In genomic region chr1:40665335-40666171, GRCh38 we compare ENCODE assay signal across 8 cellular contexts. TPM values are rescaled to one million over a fixed set of nuclear protein-coding genes. Genes with fewer than 3 reads are reported as not detected.
A peak's percentile ranks its signal among the peaks of the same experiment; 100 is the strongest.
DNase-seq lines count a peak whose midpoint lies in the region; ATAC-seq and TF ChIP-seq lines count a peak whose summit lies in the region.

TSS of gene RIMS3 (minus strand) at chr1:40665682. CDS start at chr1:40641925, 23,757 bp downstream.

- H3K9me3 Mint-ChIP-seq in CD8-positive, alpha-beta T cell: no peaks in the 10 kb centered on the region
- no peaks in the 10 kb centered on the region for H3K9me3 Mint-ChIP-seq in activated T-cell treated with anti-CD3 and anti-CD28 coated beads, Interleukin-2, amount 50 U/mL, for 72 hours
- H3K9me3 Mint-ChIP-seq in nephron progenitor cell: peaks cover 4% of the 10 kb centered on the region
- no peaks in the 10 kb centered on the region for H3K9me3 Mint-ChIP-seq in stimulated activated naive CD8-positive, alpha-beta T cell treated with anti-CD3 and anti-CD28 coated beads, Interleukin-15, Interleukin-2, amounts not matched to agents 100 ng/mL and 50 ng/mL, for 24 hours

- H3K4me3 ChIP-seq in CD8-positive, alpha-beta T cell (ENCODE audit: low read depth, low read length): peak within 1 kb of the TSS; percentile 40
- H3K4me3 ChIP-seq in HUES48 (ENCODE audit: low read depth, low read length) (peak within 1 kb of the TSS; percentile 95), fibroblast of mammary gland (ENCODE audit: control insufficient read depth, low read depth, low read length) (peak within 1 kb of the TSS; percentile 3)

- no peaks in the 10 kb centered on the region for H3K27me3 Mint-ChIP-seq in CD8-positive, alpha-beta T cell (ENCODE audit: low read depth)
- H3K27me3 Mint-ChIP-seq in activated T-cell treated with anti-CD3 and anti-CD28 coated beads, Interleukin-2, amount 50 U/mL, for 72 hours (ENCODE audit: low read depth): no peaks in the 10 kb centered on the region
- H3K27me3 Mint-ChIP-seq in nephron progenitor cell (ENCODE audit: low read depth, poor library complexity): peaks cover 18% of the 10 kb centered on the region
- peaks cover 3% of the 10 kb centered on the region for H3K27me3 Mint-ChIP-seq in stimulated activated naive CD8-positive, alpha-beta T cell treated with anti-CD3 and anti-CD28 coated beads, Interleukin-15, Interleukin-2, amounts not matched to agents 100 ng/mL and 50 ng/mL, for 24 hours

- no peak within 1 kb of the TSS for H3K27ac Mint-ChIP-seq in CD8-positive, alpha-beta T cell
- H3K27ac Mint-ChIP-seq in activated T-cell treated with anti-CD3 and anti-CD28 coated beads, Interleukin-2, amount 50 U/mL, for 72 hours: no peak within 1 kb of the TSS
- no peak within 1 kb of the TSS for H3K27ac Mint-ChIP-seq in nephron progenitor cell
- H3K27ac Mint-ChIP-seq in stimulated activated naive CD8-positive, alpha-beta T cell treated with anti-CD3 and anti-CD28 coated beads, Interleukin-15, Interleukin-2, amounts not matched to agents 100 ng/mL and 50 ng/mL, for 24 hours: peak within 1 kb of the TSS; percentile 84

- H3K4me1 ChIP-seq in CD8-positive, alpha-beta T cell (ENCODE audit: insufficient read depth, low read length): peaks cover 15% of the 10 kb centered on the region
- H3K4me1 ChIP-seq in HUES48 (ENCODE audit: control insufficient read depth, insufficient read depth, low read length): peaks cover 20% of the 10 kb centered on the region

- H3K4me3 Mint-ChIP-seq in CD8-positive, alpha-beta T cell: peak within 1 kb of the TSS; percentile 88
- H3K4me3 Mint-ChIP-seq in activated T-cell treated with anti-CD3 and anti-CD28 coated beads, Interleukin-2, amount 50 U/mL, for 72 hours: peak within 1 kb of the TSS; percentile 77 to 93
- H3K4me3 Mint-ChIP-seq in nephron progenitor cell: peak within 1 kb of the TSS; percentile 87
- peak within 1 kb of the TSS; percentile 86 for H3K4me3 Mint-ChIP-seq in stimulated activated naive CD8-positive, alpha-beta T cell treated with anti-CD3 and anti-CD28 coated beads, Interleukin-15, Interleukin-2, amounts not matched to agents 100 ng/mL and 50 ng/mL, for 24 hours

- no peak for TF ChIP-seq CTCF in CD8-positive, alpha-beta T cell (IDR thresholded peaks at IDR 0.05)
- no peak for TF ChIP-seq CTCF in GM20000 (IDR thresholded peaks at IDR 0.05; ENCODE audit: extremely low read depth, missing control alignments)
- TF ChIP-seq CTCF in fibroblast of mammary gland (conservative IDR thresholded peaks at IDR 0.05; ENCODE audit: control insufficient read depth, insufficient read depth, low read depth, low read length): no peak
- no peak for TF ChIP-seq CTCF in nephron progenitor cell (IDR thresholded peaks at IDR 0.05)

- H3K4me1 Mint-ChIP-seq in CD8-positive, alpha-beta T cell (ENCODE audit: low read depth): peaks cover 19% of the 10 kb centered on the region
- peaks cover 39% of the 10 kb centered on the region for H3K4me1 Mint-ChIP-seq in activated T-cell treated with anti-CD3 and anti-CD28 coated beads, Interleukin-2, amount 50 U/mL, for 72 hours (ENCODE audit: low read depth)
- H3K4me1 Mint-ChIP-seq in nephron progenitor cell: peaks cover 44% of the 10 kb centered on the region
- H3K4me1 Mint-ChIP-seq in stimulated activated naive CD8-positive, alpha-beta T cell treated with anti-CD3 and anti-CD28 coated beads, Interleukin-15, Interleukin-2, amounts not matched to agents 100 ng/mL and 50 ng/mL, for 24 hours (ENCODE audit: low read depth): peaks cover 33% of the 10 kb centered on the region

- no peaks in the 10 kb centered on the region for H3K9me3 ChIP-seq in CD8-positive, alpha-beta T cell (ENCODE audit: low read length)
- no peaks in the 10 kb centered on the region for H3K9me3 ChIP-seq in HUES48 (ENCODE audit: control insufficient read depth, insufficient read depth, low read length)

- no peaks in the 10 kb centered on the region for H3K36me3 Mint-ChIP-seq in CD8-positive, alpha-beta T cell
- no peaks in the 10 kb centered on the region for H3K36me3 Mint-ChIP-seq in activated T-cell treated with anti-CD3 and anti-CD28 coated beads, Interleukin-2, amount 50 U/mL, for 72 hours (ENCODE audit: insufficient read depth in 2 of 2)
- H3K36me3 Mint-ChIP-seq in nephron progenitor cell (ENCODE audit: low read depth): no peaks in the 10 kb centered on the region
- H3K36me3 Mint-ChIP-seq in stimulated activated naive CD8-positive, alpha-beta T cell treated with anti-CD3 and anti-CD28 coated beads, Interleukin-15, Interleukin-2, amounts not matched to agents 100 ng/mL and 50 ng/mL, for 24 hours (ENCODE audit: low read depth): no peaks in the 10 kb centered on the region

- ATAC-seq in CD8-positive, alpha-beta T cell: peak; percentile 80
- peak; percentile 77 to 78 for ATAC-seq in activated T-cell treated with anti-CD3 and anti-CD28 coated beads, Interleukin-2, amount 50 U/mL, for 72 hours (replicated peaks in 1 of 2)

- intact Hi-C loops in CD8-positive, alpha-beta T cell (cut with DNase I, micrococcal nuclease): loop anchor here (1.0 to 10.0 kb wide), 9 partner anchors 26 to 697 kb away; partner anchors contain the start of genes CITED4 (in 2 of the 2), COL9A2 (in 1 of the 2), FOXO6 (in 1 of the 2) and NFYC (in 1 of the 2)

- peak within 1 kb of the TSS; percentile 72 for H3K9ac ChIP-seq in HUES48 (ENCODE audit: low read depth, low read length)

- no peak within 1 kb of the TSS for H3K27ac ChIP-seq in CD8-positive, alpha-beta T cell (ENCODE audit: low read depth, low read length)
- no peak within 1 kb of the TSS for H3K27ac ChIP-seq in HUES48 (ENCODE audit: low read depth, low read length)

- peak; percentile 60 to 89 (median 79) for DNase-seq in CD8-positive, alpha-beta T cell
- peak; percentile 98 for DNase-seq in GM20000 (ENCODE audit: low spot score)
- DNase-seq in OCI-M2 (lab: John Stamatoyannopoulos, UW; ENCODE audit: unreplicated experiment): peak; percentile 70
- DNase-seq in activated T-cell treated with anti-CD3 and anti-CD28 coated beads, Interleukin-2, amount 50 U/mL, for 72 hours: peak; percentile 86 to 92
- DNase-seq in fibroblast of mammary gland (ENCODE audit: low read depth): peak; percentile 18
- peak; percentile 93 for DNase-seq in nephron progenitor cell

- CTCF ChIA-PET in CD8-positive, alpha-beta T cell (lab: Charles Lee): interaction anchor here (1.5 to 2.8 kb wide), 2 partner anchors 26 to 55 kb away, joined by 3 to 7 read pairs; partner anchors contain the start of gene NFYC

- no peaks in the 10 kb centered on the region for H3K27me3 ChIP-seq in CD8-positive, alpha-beta T cell (ENCODE audit: insufficient read depth, low read length)
- no peaks in the 10 kb centered on the region for H3K27me3 ChIP-seq in HUES48 (ENCODE audit: control insufficient read depth, insufficient read depth, low read length)

- POLR2A ChIA-PET in CD8-positive, alpha-beta T cell (lab: Charles Lee): interaction anchor here (0.8 to 2.3 kb wide), 2 partner anchors 26 to 196 kb away, joined by 3 to 10 read pairs; partner anchors contain the start of genes CITED4 and NFYC

- H3K36me3 ChIP-seq in CD8-positive, alpha-beta T cell (ENCODE audit: insufficient read depth, low read length): no peaks in the 10 kb centered on the region
- H3K36me3 ChIP-seq in HUES48 (ENCODE audit: control insufficient read depth, insufficient read depth, low read length): no peaks in the 10 kb centered on the region

RNA-seq across cellular contexts. Expression of gene RIMS3, which starts in this region (rescaled TPM):
- under 1 TPM; 0.64 to 0.68 TPM for total RNA-seq in CD8-positive, alpha-beta T cell
- 1 to 10 TPM; 8.8 to 9.3 TPM for total RNA-seq in activated T-cell treated with anti-CD3 and anti-CD28 coated beads, Interleukin-2, amount 50 U/mL, for 72 hours

Comparison
In these comparisons a context has a peak if more than half of its experiments do, and no peak if none do; other contexts are left out.
1. RNA of gene RIMS3 (total RNA-seq): 8.8 to 9.3 TPM in activated T-cell treated with anti-CD3 and anti-CD28 coated beads, Interleukin-2, amount 50 U/mL, for 72 hours; 0.64 to 0.68 TPM in CD8-positive, alpha-beta T cell; every median in the first group is over 4 times any median in the second.
2. Peak in DNase-seq, ATAC-seq and H3K4me3 ChIP-seq in CD8-positive, alpha-beta T cell; RNA of the gene not detected or under 1 TPM.
3. DNase-seq: peak in every context shown above with its lines; median percentile 98 in GM20000; 93 in nephron progenitor cell; 89 in activated T-cell treated with anti-CD3 and anti-CD28 coated beads, Interleukin-2, amount 50 U/mL, for 72 hours; 79 in CD8-positive, alpha-beta T cell; 70 in OCI-M2; 18 in fibroblast of mammary gland.
4. H3K4me3 ChIP-seq: peak in every context shown above with its lines; median percentile 95 in HUES48; 40 in CD8-positive, alpha-beta T cell; 3 in fibroblast of mammary gland.
5. Peak in every context shown above with its lines, with median percentiles within 50 percentile points of each other: H3K4me3 Mint-ChIP-seq.